In the genomic region with DNA sequence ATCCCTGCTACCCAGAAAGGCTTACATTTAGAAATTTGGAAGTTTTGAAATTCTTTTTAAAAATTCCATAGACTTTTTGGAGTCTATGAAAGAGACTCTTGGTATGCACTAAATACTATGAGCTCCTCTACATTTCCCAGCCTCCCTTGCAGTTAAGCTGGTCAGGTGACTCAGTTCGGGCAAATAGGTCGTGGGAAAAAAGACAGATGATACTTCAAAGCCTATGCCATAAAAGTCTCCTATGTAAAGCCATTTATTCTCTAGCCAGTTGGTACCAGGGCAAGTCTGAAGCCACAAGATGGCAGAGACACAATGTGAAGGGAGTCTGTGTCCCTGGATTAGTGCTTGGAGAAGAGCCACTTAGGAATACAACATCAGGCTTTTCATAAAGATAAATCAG, we compare ENCODE assay signal across 19 cellular contexts.
DNase-seq lines count a peak whose midpoint lies in the region; ATAC-seq and TF ChIP-seq lines count a peak whose summit lies in the region.
"Had no signal": no experiment of that assay in that cellular context is flagged by ENCODE, and none has a peak within 500 bp of the region (broad histone marks: within the 10 kb centered on the region; RNA-seq: fewer than 3 reads in every experiment).

No MANE protein-coding gene starts in this region.

- peak; percentile 17 for DNase-seq in ELR (ENCODE audit: low read depth)
- peak; percentile 21 for DNase-seq in PC-3
- DNase-seq in fibroblast of mammary gland (ENCODE audit: low read depth): peak; percentile 38
- DNase-seq in pons (ENCODE audit: low spot score): peak; percentile 67
- DNase-seq in GM10266 (ENCODE audit: extremely low spot score): no peak
- no peak for DNase-seq in NCI-H128 (lab: John Stamatoyannopoulos, UW; ENCODE audit: unreplicated experiment)
- no peak for DNase-seq in NCI-H510A (lab: John Stamatoyannopoulos, UW)
- no peak for DNase-seq in uterus
- DNase-seq: DND-41; MG63; NCI-H1048; NCI-H1436 treated with DMSO at 0.1 percent for 48 hours; NCI-H2029 treated with DMSO at 0.1 percent for 48 hours; NCI-H2171; NCI-H748 treated with DMSO at 0.1 percent for 48 hours; NK-92 treated with Interleukin-12 subunit alpha and Interleukin-12 subunit beta, amount 100 ng/mL, for 24 hours; Right ventricle myocardium superior; SK-N-SH; T-helper 1 cell had no signal

- H3K27ac ChIP-seq in PC-3 (ENCODE audit: low read length) (peak overlapping the region; percentile 77; the same call in 1 of the 2 replicates), uterus (no peak overlapping the region)

- CTCF ChIA-PET in PC-3 (lab: Charles Lee): no interaction called here

- intact Hi-C loops in PC-3 (cut with micrococcal nuclease) (loop anchor here (5.0 kb wide), 2 partner anchors 97 to 222 kb away; no protein-coding TSS in a partner anchor), uterus (cut with DNase I; ENCODE audit: low total_unique reads) (no loop called here)

- no peak for ATAC-seq in PC-3

- peaks cover 17% of the 10 kb centered on the region for H3K4me1 ChIP-seq in PC-3 (ENCODE audit: insufficient read depth, low read length)
- H3K4me1 ChIP-seq in uterus: no peaks in the 10 kb centered on the region

- H3K4me3 ChIP-seq in PC-3 (ENCODE audit: low read length) (no peak overlapping the region), fibroblast of mammary gland (ENCODE audit: control insufficient read depth, low read depth, low read length) (no peak overlapping the region), uterus (no peak overlapping the region)
- H3K4me3 ChIP-seq: MG63 had no signal

- H3F3A ChIP-seq in PC-3 (ENCODE audit: low read length, unreplicated experiment): no peaks in the 10 kb centered on the region

- H3K27me3 ChIP-seq in PC-3 (ENCODE audit: low read length) (no peaks in the 10 kb centered on the region), uterus (no peaks in the 10 kb centered on the region)
- H3K27me3 ChIP-seq: MG63 had no signal

- no peaks in the 10 kb centered on the region for H3K9me3 ChIP-seq in PC-3 (ENCODE audit: low read length)
- no peaks in the 10 kb centered on the region for H3K9me3 ChIP-seq in uterus
- H3K9me3 ChIP-seq: SK-N-SH had no signal

- POLR2A ChIA-PET in PC-3 (lab: Charles Lee; ENCODE audit: unreplicated experiment): no interaction called here

- no peak for TF ChIP-seq POLR2A in uterus (IDR thresholded peaks at IDR 0.05)

- no peaks in the 10 kb centered on the region for H3K79me2 ChIP-seq in PC-3 (ENCODE audit: low read length)

- no peak overlapping the region for H3K4me2 ChIP-seq in PC-3 (ENCODE audit: low read length)
- H3K4me2 ChIP-seq: SK-N-SH had no signal

- no peaks in the 10 kb centered on the region for H3K36me3 ChIP-seq in PC-3 (ENCODE audit: low read depth, low read length)
- H3K36me3 ChIP-seq in uterus: no peaks in the 10 kb centered on the region
- H3K36me3 ChIP-seq: MG63 had no signal

- H4K20me1 ChIP-seq in PC-3 (ENCODE audit: low read length): no peaks in the 10 kb centered on the region

- no peaks in the 10 kb centered on the region for H3K9me2 ChIP-seq in PC-3 (replicated peaks; ENCODE audit: low read length)
- H3K9me2 ChIP-seq: SK-N-SH had no signal

- H2AFZ ChIP-seq in PC-3 (ENCODE audit: low read length): no peak overlapping the region

- no peak for TF ChIP-seq CTCF in PC-3 (conservative IDR thresholded peaks at IDR 0.05; ENCODE audit: low read depth, low read length)
- TF ChIP-seq CTCF in fibroblast of mammary gland (conservative IDR thresholded peaks at IDR 0.05; ENCODE audit: control insufficient read depth, insufficient read depth, low read depth, low read length): no peak
- TF ChIP-seq CTCF in GM10266 (IDR thresholded peaks at IDR 0.05; ENCODE audit: control insufficient read depth, insufficient read depth, low read depth, missing control alignments): no peak
- TF ChIP-seq CTCF in uterus (IDR thresholded peaks at IDR 0.05): no peak

- H3K9ac ChIP-seq in PC-3 (ENCODE audit: low read length): no peak overlapping the region
- H3K9ac ChIP-seq: SK-N-SH had no signal

- no TSS peak for BruUV-seq in PC-3 (replicated peaks; lab: Mats Ljungman, UMichigan)

Comparison
In these comparisons a context has a peak if more than half of its experiments do, and no peak if none do; other contexts are left out.
1. DNase-seq: peak in ELR (single experiment), PC-3 (single experiment), fibroblast of mammary gland (single experiment) and pons (single experiment); none in GM10266 (single experiment), NCI-H128 (single experiment), NCI-H510A (single experiment) and uterus (0 of 2).